Comparison of ENCODE assay signal across 9 cellular contexts in genomic region chr17:63275318-63275967, GRCh38.
DNase-seq lines count a peak whose midpoint lies in the region; ATAC-seq and TF ChIP-seq lines count a peak whose summit lies in the region.
"Had no signal": no experiment of that assay in that cellular context is flagged by ENCODE, and none has a peak within 500 bp of the region (broad histone marks: within the 10 kb centered on the region; RNA-seq: fewer than 3 reads in every experiment).

No MANE protein-coding gene starts in this region.

- H3K18ac ChIP-seq in mesendoderm (ENCODE audit: low read length), result no peak overlapping the region

- H3K4me2 ChIP-seq in mesendoderm (ENCODE audit: low read length), result no peak overlapping the region

- peak overlapping the region in 2 of 5 experiments; percentile 8 to 36 for H3K4me3 Mint-ChIP-seq in brain

- H3K27me3 ChIP-seq in mesendoderm (ENCODE audit: insufficient read depth, low read length, poor library complexity), result no peaks in the 10 kb centered on the region

- H3K23ac ChIP-seq in mesendoderm (ENCODE audit: low read length), result no peak overlapping the region

- no peak overlapping the region for H2BK15ac ChIP-seq in mesendoderm (replicated peaks; ENCODE audit: low read depth)

- peak; percentile 81 for DNase-seq in AG20443 (ENCODE audit: low spot score)
- peak; percentile 8 to 21 for DNase-seq in Kasumi-1 (lab: John Stamatoyannopoulos, UW)
- DNase-seq in mesendoderm, result peak; percentile 49
- no peak for DNase-seq in activated effector memory CD4-positive, alpha-beta T cell treated with anti-CD3 and anti-CD28 coated beads, Interleukin-2, amount 50 U/mL, for 16 hours
- no peak for DNase-seq in ecto neural progenitor cell (ENCODE audit: low spot score)
- DNase-seq in COLO668 (lab: John Stamatoyannopoulos, UW; ENCODE audit: unreplicated experiment), result no peak
- DNase-seq: NCI-H146 had no signal

- no peak overlapping the region for H2BK120ac ChIP-seq in mesendoderm (ENCODE audit: low read depth, low read length)

- no peak overlapping the region for H3K56ac ChIP-seq in mesendoderm (ENCODE audit: low read length)

- TF ChIP-seq CTCF in brain (conservative IDR thresholded peaks at IDR 0.05), result no peak

- H3K4me1 ChIP-seq in mesendoderm (ENCODE audit: control insufficient read depth, low read depth, low read length), result no peaks in the 10 kb centered on the region

- H3K79me2 ChIP-seq in mesendoderm (ENCODE audit: control insufficient read depth, insufficient read depth, low read length), result no peaks in the 10 kb centered on the region

- no peak overlapping the region for H2AK5ac ChIP-seq in mesendoderm (ENCODE audit: low read length)

- ATAC-seq in GM19395 (IDR thresholded peaks at IDR 0.05; ENCODE audit: unreplicated experiment), result no peak

- no CpG with 5 or more reads among the region's 1 CpG for WGBS in mesendoderm (ENCODE audit: extremely low coverage, insufficient coverage, low lambda C conversion rate)

- H3K36me3 Mint-ChIP-seq in brain, result peaks cover 67% of the 10 kb centered on the region

- H3K36me3 ChIP-seq in mesendoderm (ENCODE audit: control insufficient read depth, insufficient read depth, low read length), result no peaks in the 10 kb centered on the region

- H3K4me1 Mint-ChIP-seq in brain, result peaks cover 41% of the 10 kb centered on the region

- no peak overlapping the region for H3K27ac ChIP-seq in mesendoderm (ENCODE audit: low read depth, low read length)

- H4K8ac ChIP-seq in mesendoderm (ENCODE audit: low read depth, low read length), result no peak overlapping the region

- peak overlapping the region in 3 of 5 experiments; percentile 71 to 93 (median 88) for H3K27ac Mint-ChIP-seq in brain

- H3K27me3 Mint-ChIP-seq in brain, result peaks cover 2% of the 10 kb centered on the region

- no peak overlapping the region for H2BK5ac ChIP-seq in mesendoderm (ENCODE audit: low read length)

- H3K4me3 ChIP-seq in mesendoderm (ENCODE audit: low read length), result no peak overlapping the region

- no peak overlapping the region for H3K4ac ChIP-seq in mesendoderm (ENCODE audit: low read depth, low read length)

- H3K9me3 Mint-ChIP-seq in brain, result peaks cover 2 to 13% (median 5%) of the 10 kb centered on the region in 5 experiments

- H4K5ac ChIP-seq in mesendoderm (ENCODE audit: low read length), result no peak overlapping the region

- H3K79me1 ChIP-seq in mesendoderm (ENCODE audit: low read length), result no peaks in the 10 kb centered on the region

- no peak overlapping the region for H3K9ac ChIP-seq in mesendoderm (ENCODE audit: low read length)

Comparison
In these comparisons a context has a peak if more than half of its experiments do, and no peak if none do; other contexts are left out.
1. DNase-seq: peak in AG20443 (single experiment), Kasumi-1 (2 of 2) and mesendoderm (single experiment); none in activated effector memory CD4-positive, alpha-beta T cell treated with anti-CD3 and anti-CD28 coated beads, Interleukin-2, amount 50 U/mL, for 16 hours (single experiment), ecto neural progenitor cell (single experiment) and COLO668 (single experiment).